ENCODE assay signal across 21 cellular contexts in the genomic region with DNA sequence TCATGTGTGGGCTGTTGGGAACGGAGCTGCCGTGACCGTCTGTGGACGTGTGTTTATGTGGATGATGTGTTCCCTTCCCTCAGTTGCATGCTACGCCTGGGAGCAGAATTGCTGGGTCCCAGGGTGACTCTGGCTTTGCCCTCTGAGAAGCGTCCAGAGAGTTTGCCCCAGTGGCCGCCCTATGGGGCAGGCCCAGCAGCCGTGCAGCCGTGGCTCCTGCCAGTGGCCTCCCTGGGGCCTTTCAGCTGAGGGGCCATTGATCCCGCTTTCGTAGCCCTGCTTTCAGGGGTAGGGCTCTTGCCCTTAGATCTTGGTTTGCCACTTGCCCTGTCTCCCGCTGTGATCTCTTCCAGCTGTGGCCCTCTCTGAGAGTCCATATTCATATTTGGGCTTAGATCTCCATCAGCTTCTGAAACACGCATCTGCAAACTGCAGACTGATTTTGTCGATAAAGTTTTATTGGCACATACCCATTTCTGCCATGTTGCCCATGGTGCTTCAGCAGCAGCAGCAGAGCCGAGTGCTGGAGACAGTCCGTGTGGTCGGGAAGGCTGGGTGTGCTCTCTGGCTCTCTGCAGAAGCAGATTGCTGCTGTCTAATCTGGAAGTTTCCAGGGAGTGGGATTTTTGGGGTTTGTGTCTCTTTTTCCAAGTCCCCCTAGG. TPM values are rescaled to one million over a fixed set of nuclear protein-coding genes. Genes with fewer than 3 reads are reported as not detected.
"Had no signal": no experiment of that assay in that cellular context is flagged by ENCODE, and none has a peak within 500 bp of the region (broad histone marks: within the 10 kb centered on the region; RNA-seq: fewer than 3 reads in every experiment).

No MANE protein-coding gene starts in this region.

- H3K4me3 Mint-ChIP-seq: dendritic cell treated with granulocyte-macrophage colony-stimulating factor and Interleukin-4, amounts not matched to agents 40 ng/mL and 50 ng/mL, for 4 days; effector memory CD8-positive, alpha-beta T cell; naive thymus-derived CD4-positive, alpha-beta T cell; nephron progenitor cell had no signal

- ATAC-seq: effector memory CD8-positive, alpha-beta T cell; naive thymus-derived CD4-positive, alpha-beta T cell had no signal

- FAIRE-seq: colon, islet of Langerhans had no signal

- H3K36me3 ChIP-seq: neutrophil had no signal

- H3K9me3 Mint-ChIP-seq: dendritic cell treated with granulocyte-macrophage colony-stimulating factor and Interleukin-4, amounts not matched to agents 40 ng/mL and 50 ng/mL, for 4 days; effector memory CD8-positive, alpha-beta T cell; naive thymus-derived CD4-positive, alpha-beta T cell; nephron progenitor cell had no signal

- H3K9me3 ChIP-seq: esophagus squamous epithelium, neutrophil, sigmoid colon, stomach, thoracic aorta had no signal

- H3K27ac ChIP-seq: esophagus squamous epithelium, neutrophil, sigmoid colon, skin epidermis, stomach, thoracic aorta had no signal

- DNase-seq: effector memory CD8-positive, alpha-beta T cell; esophagus squamous epithelium; foreskin fibroblast; hippocampal formation; kidney glomerular epithelial cell; mammary epithelial cell; naive thymus-derived CD4-positive, alpha-beta T cell; nephron progenitor cell; sigmoid colon; stimulated activated CD4-positive, alpha-beta T cell treated with anti-CD3 and anti-CD28 coated beads, Interleukin-12 subunit alpha, Interleukin-12 subunit beta, amount 100 ng/mL, for 4 hours; stimulated activated naive CD4-positive, alpha-beta T cell; stomach; substantia nigra; trophoblast cell had no signal

- H3K27me3 Mint-ChIP-seq: naive thymus-derived CD4-positive, alpha-beta T cell had no signal

- H3K27ac Mint-ChIP-seq: dendritic cell treated with granulocyte-macrophage colony-stimulating factor and Interleukin-4, amounts not matched to agents 40 ng/mL and 50 ng/mL, for 4 days; effector memory CD8-positive, alpha-beta T cell; nephron progenitor cell had no signal

- H3K27me3 ChIP-seq: esophagus squamous epithelium, neutrophil, sigmoid colon, stomach had no signal

- H3K4me3 ChIP-seq: esophagus squamous epithelium, sigmoid colon, skin epidermis, stomach, thoracic aorta had no signal

RNA-seq across cellular contexts. Expression of gene GNA15, which starts 24.1 kb away (rescaled TPM):
- total RNA-seq: osteocyte had no signal
